ENCODE assay signal across 23 cellular contexts in the genomic region with DNA sequence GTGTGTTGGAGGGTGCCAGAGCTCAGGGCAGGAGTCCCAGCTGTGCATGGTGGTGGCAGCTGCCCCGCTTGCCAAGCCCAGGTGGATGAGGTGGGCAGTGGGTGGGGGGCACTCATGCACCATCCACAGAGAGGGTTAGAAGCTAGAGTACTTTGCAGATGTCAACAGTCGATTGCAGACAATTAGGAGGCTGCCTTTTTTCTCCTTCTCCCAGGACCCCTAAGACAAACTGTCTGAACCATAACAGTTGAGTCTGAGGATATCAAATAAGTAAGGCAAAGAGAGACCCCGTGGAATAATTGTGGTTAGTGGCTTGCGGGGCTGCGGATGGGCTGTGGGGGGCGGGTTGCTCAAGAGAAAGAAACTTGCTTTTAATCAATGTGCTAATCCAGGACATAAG.
DNase-seq lines count a peak whose midpoint lies in the region; ATAC-seq lines count a peak whose summit lies in the region.
"Had no signal": no experiment of that assay in that cellular context is flagged by ENCODE, and none has a peak within 500 bp of the region (broad histone marks: within the 10 kb centered on the region; RNA-seq: fewer than 3 reads in every experiment).

No MANE protein-coding gene starts in this region.

- H3K36me3 Mint-ChIP-seq in activated naive CD4-positive, alpha-beta T cell treated with anti-CD3 and anti-CD28 coated beads, Interleukin-2, amount 50 U/mL, for 24 hours, result no peaks in the 10 kb centered on the region
- no peaks in the 10 kb centered on the region for H3K36me3 Mint-ChIP-seq in activated naive CD4-positive, alpha-beta T cell treated with anti-CD3 and anti-CD28 coated beads for 36 hours (ENCODE audit: low read depth)
- peaks cover 4% of the 10 kb centered on the region for H3K36me3 Mint-ChIP-seq in central memory CD8-positive, alpha-beta T cell (ENCODE audit: insufficient read depth)

- no peaks in the 10 kb centered on the region for H3K27me3 Mint-ChIP-seq in activated naive CD4-positive, alpha-beta T cell treated with anti-CD3 and anti-CD28 coated beads, Interleukin-2, amount 50 U/mL, for 24 hours
- no peaks in the 10 kb centered on the region for H3K27me3 Mint-ChIP-seq in activated naive CD4-positive, alpha-beta T cell treated with anti-CD3 and anti-CD28 coated beads for 36 hours (ENCODE audit: low read depth)
- H3K27me3 Mint-ChIP-seq in central memory CD8-positive, alpha-beta T cell, result no peaks in the 10 kb centered on the region
- H3K27me3 Mint-ChIP-seq in stimulated activated naive CD8-positive, alpha-beta T cell treated with anti-CD3 and anti-CD28 coated beads, Interleukin-15, amount 100 ng/mL, for 72 hours, result no peaks in the 10 kb centered on the region
- H3K27me3 Mint-ChIP-seq: activated B cell treated with CpG ODN at 0.5 μM for 24 hours had no signal

- CTCF ChIA-PET in activated naive CD4-positive, alpha-beta T cell treated with anti-CD3 and anti-CD28 coated beads for 36 hours (lab: Charles Lee), result interaction anchor here (0.6 to 1.5 kb wide), 2 partner anchors 15 to 28 kb away, joined by 3 to 4 read pairs; no protein-coding TSS in a partner anchor

- H3K4me3 Mint-ChIP-seq in activated naive CD4-positive, alpha-beta T cell treated with anti-CD3 and anti-CD28 coated beads, Interleukin-2, amount 50 U/mL, for 24 hours, result peak overlapping the region; percentile 65
- H3K4me3 Mint-ChIP-seq in activated naive CD4-positive, alpha-beta T cell treated with anti-CD3 and anti-CD28 coated beads for 36 hours, result no peak overlapping the region
- H3K4me3 Mint-ChIP-seq in central memory CD8-positive, alpha-beta T cell, result peak overlapping the region; percentile 71
- H3K4me3 Mint-ChIP-seq in stimulated activated naive CD8-positive, alpha-beta T cell treated with anti-CD3 and anti-CD28 coated beads, Interleukin-15, amount 100 ng/mL, for 72 hours, result peak overlapping the region; percentile 51 to 91
- H3K4me3 Mint-ChIP-seq: activated B cell treated with CpG ODN at 0.5 μM for 24 hours, GM23338, neural crest cell had no signal

- H3K9me3 Mint-ChIP-seq in activated naive CD4-positive, alpha-beta T cell treated with anti-CD3 and anti-CD28 coated beads, Interleukin-2, amount 50 U/mL, for 24 hours, result no peaks in the 10 kb centered on the region
- H3K9me3 Mint-ChIP-seq in activated naive CD4-positive, alpha-beta T cell treated with anti-CD3 and anti-CD28 coated beads for 36 hours, result peaks cover 5% of the 10 kb centered on the region
- no peaks in the 10 kb centered on the region for H3K9me3 Mint-ChIP-seq in central memory CD8-positive, alpha-beta T cell
- peaks cover 6 to 7% of the 10 kb centered on the region in 2 donors for H3K9me3 Mint-ChIP-seq in stimulated activated naive CD8-positive, alpha-beta T cell treated with anti-CD3 and anti-CD28 coated beads, Interleukin-15, amount 100 ng/mL, for 72 hours

- intact Hi-C loops in activated naive CD4-positive, alpha-beta T cell treated with anti-CD3 and anti-CD28 coated beads for 36 hours (cut with micrococcal nuclease), result loop anchor here (5.0 to 10.0 kb wide), 5 partner anchors 144 to 539 kb away; no protein-coding TSS in a partner anchor

- DNase-seq in NCI-H82 (lab: John Stamatoyannopoulos, UW) (peak; percentile 4), NCI-H82 treated with DMSO at 0.1 percent for 48 hours (lab: John Stamatoyannopoulos, UW; ENCODE audit: unreplicated experiment) (no peak), germinal center (ENCODE audit: low spot score) (no peak), anterior cingulate cortex (lab: John Stamatoyannopoulos, UW) (no peak)
- no peak for DNase-seq in activated naive CD4-positive, alpha-beta T cell treated with anti-CD3 and anti-CD28 coated beads for 36 hours
- no peak for DNase-seq in central memory CD8-positive, alpha-beta T cell (ENCODE audit: low spot score in 2 of 2)
- no peak for DNase-seq in stimulated activated naive CD8-positive, alpha-beta T cell treated with anti-CD3 and anti-CD28 coated beads, Interleukin-15, amount 100 ng/mL, for 72 hours
- DNase-seq: activated B cell treated with CpG ODN at 0.5 μM for 24 hours; activated CD8-positive, alpha-beta memory T cell treated with anti-CD3 and anti-CD28 coated beads for 24 hours; activated naive CD4-positive, alpha-beta T cell; aorta; effector CD8-positive, alpha-beta T cell; hippocampal formation; mucosa of descending colon; NCI-H1092; NCI-H1694 treated with DMSO at 0.1 percent for 48 hours; NCI-H446 treated with DMSO at 0.1 percent for 48 hours; NCI-H774; pancreas; stimulated activated naive CD4-positive, alpha-beta T cell treated with Interleukin-2 at 50 U/mL for 16 hours had no signal

- no peak for ATAC-seq in central memory CD8-positive, alpha-beta T cell (replicated peaks; ENCODE audit: extremely low read depth, poor library complexity, severe bottlenecking)
- ATAC-seq in stimulated activated naive CD8-positive, alpha-beta T cell treated with anti-CD3 and anti-CD28 coated beads, Interleukin-15, amount 100 ng/mL, for 72 hours, result no peak
- ATAC-seq: GM23338, mucosa of descending colon, pancreas had no signal

- peak overlapping the region; percentile 94 for H3K27ac Mint-ChIP-seq in activated naive CD4-positive, alpha-beta T cell treated with anti-CD3 and anti-CD28 coated beads, Interleukin-2, amount 50 U/mL, for 24 hours
- H3K27ac Mint-ChIP-seq in activated naive CD4-positive, alpha-beta T cell treated with anti-CD3 and anti-CD28 coated beads for 36 hours, result no peak overlapping the region
- peak overlapping the region; percentile 87 for H3K27ac Mint-ChIP-seq in central memory CD8-positive, alpha-beta T cell (ENCODE audit: low read depth)
- peak overlapping the region; percentile 84 to 99 for H3K27ac Mint-ChIP-seq in stimulated activated naive CD8-positive, alpha-beta T cell treated with anti-CD3 and anti-CD28 coated beads, Interleukin-15, amount 100 ng/mL, for 72 hours
- H3K27ac Mint-ChIP-seq: activated B cell treated with CpG ODN at 0.5 μM for 24 hours, GM23338 had no signal

- peaks cover 96% of the 10 kb centered on the region for H3K4me1 Mint-ChIP-seq in activated naive CD4-positive, alpha-beta T cell treated with anti-CD3 and anti-CD28 coated beads, Interleukin-2, amount 50 U/mL, for 24 hours
- peaks cover 78% of the 10 kb centered on the region for H3K4me1 Mint-ChIP-seq in activated naive CD4-positive, alpha-beta T cell treated with anti-CD3 and anti-CD28 coated beads for 36 hours (ENCODE audit: low read depth)
- H3K4me1 Mint-ChIP-seq in central memory CD8-positive, alpha-beta T cell, result peaks cover 85% of the 10 kb centered on the region
- H3K4me1 Mint-ChIP-seq in stimulated activated naive CD8-positive, alpha-beta T cell treated with anti-CD3 and anti-CD28 coated beads, Interleukin-15, amount 100 ng/mL, for 72 hours, result peaks cover 85% of the 10 kb centered on the region
- H3K4me1 Mint-ChIP-seq: activated B cell treated with CpG ODN at 0.5 μM for 24 hours had no signal
